ENCODE assay signal across 1 cellular context in the genomic region with DNA sequence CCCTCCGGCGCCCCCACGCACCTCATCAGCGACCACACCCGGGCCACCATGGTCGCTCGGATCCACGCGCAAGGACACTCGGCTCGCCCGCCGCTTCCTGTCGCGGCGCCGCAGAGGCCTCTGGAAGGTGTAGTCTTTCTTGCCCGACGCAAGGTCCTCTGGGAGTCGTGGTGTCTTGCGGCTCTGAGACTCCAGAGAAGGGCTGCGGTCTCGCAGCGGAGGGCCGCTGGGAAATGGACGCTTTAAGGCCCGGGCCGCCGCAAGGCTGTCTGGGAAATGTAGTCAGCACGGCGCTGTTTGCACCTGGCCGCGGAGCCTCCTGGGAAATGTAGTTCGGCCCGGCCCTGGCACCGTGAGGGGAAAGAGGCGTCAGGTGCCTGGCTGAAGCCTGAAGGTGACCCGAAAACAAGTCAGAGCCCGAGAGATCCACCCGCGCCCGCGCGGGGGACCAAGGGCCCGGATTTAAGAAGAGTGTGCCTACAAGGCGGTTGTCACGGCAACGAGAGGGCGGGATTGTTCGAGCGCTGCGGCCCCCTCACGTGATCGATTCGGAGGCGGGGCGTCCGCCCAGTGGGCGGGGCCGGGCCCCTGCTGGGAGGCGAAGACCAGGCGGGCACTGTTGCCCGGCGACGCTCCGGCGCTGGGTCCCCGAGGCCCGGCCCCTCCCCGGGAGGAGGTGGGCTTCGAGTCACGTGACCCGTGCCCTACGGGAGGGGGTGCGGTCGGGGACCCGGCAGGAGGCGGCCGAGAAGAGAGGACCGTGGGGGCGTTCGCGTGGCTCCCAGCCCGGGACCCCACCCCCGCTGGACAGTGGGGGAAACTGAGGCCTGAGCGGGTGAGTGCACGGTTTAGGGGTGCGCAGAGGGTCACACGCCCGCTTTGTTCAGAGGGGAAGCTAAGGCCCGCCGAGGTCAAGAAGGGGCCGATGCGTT.
A peak's percentile ranks its signal among the peaks of the same experiment; 100 is the strongest.
TF ChIP-seq lines count a peak whose summit lies in the region.

A gene with protein sequence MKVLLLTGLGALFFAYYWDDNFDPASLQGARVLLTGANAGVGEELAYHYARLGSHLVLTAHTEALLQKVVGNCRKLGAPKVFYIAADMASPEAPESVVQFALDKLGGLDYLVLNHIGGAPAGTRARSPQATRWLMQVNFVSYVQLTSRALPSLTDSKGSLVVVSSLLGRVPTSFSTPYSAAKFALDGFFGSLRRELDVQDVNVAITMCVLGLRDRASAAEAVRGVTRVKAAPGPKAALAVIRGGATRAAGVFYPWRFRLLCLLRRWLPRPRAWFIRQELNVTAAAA (plus strand): TSS at position 591 of the 932 bp plus-strand sequence. CDS start 3,806 bp downstream, outside the sequence.
A gene with protein sequence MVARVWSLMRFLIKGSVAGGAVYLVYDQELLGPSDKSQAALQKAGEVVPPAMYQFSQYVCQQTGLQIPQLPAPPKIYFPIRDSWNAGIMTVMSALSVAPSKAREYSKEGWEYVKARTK (minus strand): TSS at position 80 of the 932 bp plus-strand sequence. CDS start 30 bp downstream, at position 50.

TF ChIP-seq in GM12878, 131 proteins besides CTCF, POLR2A, EP300 and RAD21 (continued from another document and continues in another):
- TF ChIP-seq, protein P1, sequence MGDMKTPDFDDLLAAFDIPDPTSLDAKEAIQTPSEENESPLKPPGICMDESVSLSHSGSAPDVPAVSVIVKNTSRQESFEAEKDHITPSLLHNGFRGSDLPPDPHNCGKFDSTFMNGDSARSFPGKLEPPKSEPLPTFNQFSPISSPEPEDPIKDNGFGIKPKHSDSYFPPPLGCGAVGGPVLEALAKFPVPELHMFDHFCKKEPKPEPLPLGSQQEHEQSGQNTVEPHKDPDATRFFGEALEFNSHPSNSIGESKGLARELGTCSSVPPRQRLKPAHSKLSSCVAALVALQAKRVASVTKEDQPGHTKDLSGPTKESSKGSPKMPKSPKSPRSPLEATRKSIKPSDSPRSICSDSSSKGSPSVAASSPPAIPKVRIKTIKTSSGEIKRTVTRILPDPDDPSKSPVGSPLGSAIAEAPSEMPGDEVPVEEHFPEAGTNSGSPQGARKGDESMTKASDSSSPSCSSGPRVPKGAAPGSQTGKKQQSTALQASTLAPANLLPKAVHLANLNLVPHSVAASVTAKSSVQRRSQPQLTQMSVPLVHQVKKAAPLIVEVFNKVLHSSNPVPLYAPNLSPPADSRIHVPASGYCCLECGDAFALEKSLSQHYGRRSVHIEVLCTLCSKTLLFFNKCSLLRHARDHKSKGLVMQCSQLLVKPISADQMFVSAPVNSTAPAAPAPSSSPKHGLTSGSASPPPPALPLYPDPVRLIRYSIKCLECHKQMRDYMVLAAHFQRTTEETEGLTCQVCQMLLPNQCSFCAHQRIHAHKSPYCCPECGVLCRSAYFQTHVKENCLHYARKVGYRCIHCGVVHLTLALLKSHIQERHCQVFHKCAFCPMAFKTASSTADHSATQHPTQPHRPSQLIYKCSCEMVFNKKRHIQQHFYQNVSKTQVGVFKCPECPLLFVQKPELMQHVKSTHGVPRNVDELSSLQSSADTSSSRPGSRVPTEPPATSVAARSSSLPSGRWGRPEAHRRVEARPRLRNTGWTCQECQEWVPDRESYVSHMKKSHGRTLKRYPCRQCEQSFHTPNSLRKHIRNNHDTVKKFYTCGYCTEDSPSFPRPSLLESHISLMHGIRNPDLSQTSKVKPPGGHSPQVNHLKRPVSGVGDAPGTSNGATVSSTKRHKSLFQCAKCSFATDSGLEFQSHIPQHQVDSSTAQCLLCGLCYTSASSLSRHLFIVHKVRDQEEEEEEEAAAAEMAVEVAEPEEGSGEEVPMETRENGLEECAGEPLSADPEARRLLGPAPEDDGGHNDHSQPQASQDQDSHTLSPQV (IDR thresholded peaks at IDR 0.05), result no peak
- no peak for TF ChIP-seq SMC3 (IDR thresholded peaks at IDR 0.05; ENCODE audit: borderline replicate concordance, low read length)
- TF ChIP-seq MEF2A (IDR thresholded peaks at IDR 0.05; ENCODE audit: insufficient read depth, low read depth, low read length), result peak; percentile 57; the same call in 1 of the 2 replicates
- TF ChIP-seq, protein P2, sequence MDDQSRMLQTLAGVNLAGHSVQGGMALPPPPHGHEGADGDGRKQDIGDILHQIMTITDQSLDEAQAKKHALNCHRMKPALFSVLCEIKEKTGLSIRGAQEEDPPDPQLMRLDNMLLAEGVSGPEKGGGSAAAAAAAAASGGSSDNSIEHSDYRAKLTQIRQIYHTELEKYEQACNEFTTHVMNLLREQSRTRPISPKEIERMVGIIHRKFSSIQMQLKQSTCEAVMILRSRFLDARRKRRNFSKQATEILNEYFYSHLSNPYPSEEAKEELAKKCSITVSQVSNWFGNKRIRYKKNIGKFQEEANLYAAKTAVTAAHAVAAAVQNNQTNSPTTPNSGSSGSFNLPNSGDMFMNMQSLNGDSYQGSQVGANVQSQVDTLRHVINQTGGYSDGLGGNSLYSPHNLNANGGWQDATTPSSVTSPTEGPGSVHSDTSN (IDR thresholded peaks at IDR 0.05; ENCODE audit: insufficient replicate concordance, low read depth, low read length), result no peak
- TF ChIP-seq, protein P3, sequence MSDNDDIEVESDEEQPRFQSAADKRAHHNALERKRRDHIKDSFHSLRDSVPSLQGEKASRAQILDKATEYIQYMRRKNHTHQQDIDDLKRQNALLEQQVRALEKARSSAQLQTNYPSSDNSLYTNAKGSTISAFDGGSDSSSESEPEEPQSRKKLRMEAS (IDR thresholded peaks at IDR 0.05; ENCODE audit: low read depth, low read length), result peak; percentile 96
- TF ChIP-seq, protein P4, sequence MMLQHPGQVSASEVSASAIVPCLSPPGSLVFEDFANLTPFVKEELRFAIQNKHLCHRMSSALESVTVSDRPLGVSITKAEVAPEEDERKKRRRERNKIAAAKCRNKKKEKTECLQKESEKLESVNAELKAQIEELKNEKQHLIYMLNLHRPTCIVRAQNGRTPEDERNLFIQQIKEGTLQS (IDR thresholded peaks at IDR 0.05; ENCODE audit: borderline replicate concordance, extremely low read depth, low read depth, low read length), result peak; percentile 88
- TF ChIP-seq MEF2B (IDR thresholded peaks at IDR 0.05; ENCODE audit: partially characterized antibody, poor library complexity, severe bottlenecking), result peak; percentile 68
- no peak for TF ChIP-seq EZH2 (IDR thresholded peaks at IDR 0.05; ENCODE audit: borderline replicate concordance, control insufficient read depth, low read depth, low read length)
- TF ChIP-seq ZSCAN29 (IDR thresholded peaks at IDR 0.05), result no peak
- no peak for TF ChIP-seq HDAC2 (IDR thresholded peaks at IDR 0.05)
- 0 out of 3 replicates have a peak, but pooled peaks have one; percentile 59 for TF ChIP-seq POU2F2 (IDR thresholded peaks at IDR 0.05; ENCODE audit: borderline replicate concordance, low read depth, low read length)
- peak; percentile 24; the same call in 1 of the 2 replicates for TF ChIP-seq DPF2 (IDR thresholded peaks at IDR 0.05)
- no peak for TF ChIP-seq ZNF384 (IDR thresholded peaks at IDR 0.05; ENCODE audit: borderline replicate concordance, low read depth, low read length)
- TF ChIP-seq, protein P5, sequence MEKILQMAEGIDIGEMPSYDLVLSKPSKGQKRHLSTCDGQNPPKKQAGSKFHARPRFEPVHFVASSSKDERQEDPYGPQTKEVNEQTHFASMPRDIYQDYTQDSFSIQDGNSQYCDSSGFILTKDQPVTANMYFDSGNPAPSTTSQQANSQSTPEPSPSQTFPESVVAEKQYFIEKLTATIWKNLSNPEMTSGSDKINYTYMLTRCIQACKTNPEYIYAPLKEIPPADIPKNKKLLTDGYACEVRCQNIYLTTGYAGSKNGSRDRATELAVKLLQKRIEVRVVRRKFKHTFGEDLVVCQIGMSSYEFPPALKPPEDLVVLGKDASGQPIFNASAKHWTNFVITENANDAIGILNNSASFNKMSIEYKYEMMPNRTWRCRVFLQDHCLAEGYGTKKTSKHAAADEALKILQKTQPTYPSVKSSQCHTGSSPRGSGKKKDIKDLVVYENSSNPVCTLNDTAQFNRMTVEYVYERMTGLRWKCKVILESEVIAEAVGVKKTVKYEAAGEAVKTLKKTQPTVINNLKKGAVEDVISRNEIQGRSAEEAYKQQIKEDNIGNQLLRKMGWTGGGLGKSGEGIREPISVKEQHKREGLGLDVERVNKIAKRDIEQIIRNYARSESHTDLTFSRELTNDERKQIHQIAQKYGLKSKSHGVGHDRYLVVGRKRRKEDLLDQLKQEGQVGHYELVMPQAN (conservative IDR thresholded peaks at IDR 0.05), result peak; percentile 77
- TF ChIP-seq, protein P6, sequence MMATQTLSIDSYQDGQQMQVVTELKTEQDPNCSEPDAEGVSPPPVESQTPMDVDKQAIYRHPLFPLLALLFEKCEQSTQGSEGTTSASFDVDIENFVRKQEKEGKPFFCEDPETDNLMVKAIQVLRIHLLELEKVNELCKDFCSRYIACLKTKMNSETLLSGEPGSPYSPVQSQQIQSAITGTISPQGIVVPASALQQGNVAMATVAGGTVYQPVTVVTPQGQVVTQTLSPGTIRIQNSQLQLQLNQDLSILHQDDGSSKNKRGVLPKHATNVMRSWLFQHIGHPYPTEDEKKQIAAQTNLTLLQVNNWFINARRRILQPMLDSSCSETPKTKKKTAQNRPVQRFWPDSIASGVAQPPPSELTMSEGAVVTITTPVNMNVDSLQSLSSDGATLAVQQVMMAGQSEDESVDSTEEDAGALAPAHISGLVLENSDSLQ (IDR thresholded peaks at IDR 0.05), result 0 out of 2 replicates have a peak, but pooled peaks have one; percentile 41
- TF ChIP-seq RBBP5 (conservative IDR thresholded peaks at IDR 0.05), result no peak
- peak; percentile 94 for TF ChIP-seq RUNX3 (IDR thresholded peaks at IDR 0.05; ENCODE audit: low read length)
- TF ChIP-seq, protein P7, sequence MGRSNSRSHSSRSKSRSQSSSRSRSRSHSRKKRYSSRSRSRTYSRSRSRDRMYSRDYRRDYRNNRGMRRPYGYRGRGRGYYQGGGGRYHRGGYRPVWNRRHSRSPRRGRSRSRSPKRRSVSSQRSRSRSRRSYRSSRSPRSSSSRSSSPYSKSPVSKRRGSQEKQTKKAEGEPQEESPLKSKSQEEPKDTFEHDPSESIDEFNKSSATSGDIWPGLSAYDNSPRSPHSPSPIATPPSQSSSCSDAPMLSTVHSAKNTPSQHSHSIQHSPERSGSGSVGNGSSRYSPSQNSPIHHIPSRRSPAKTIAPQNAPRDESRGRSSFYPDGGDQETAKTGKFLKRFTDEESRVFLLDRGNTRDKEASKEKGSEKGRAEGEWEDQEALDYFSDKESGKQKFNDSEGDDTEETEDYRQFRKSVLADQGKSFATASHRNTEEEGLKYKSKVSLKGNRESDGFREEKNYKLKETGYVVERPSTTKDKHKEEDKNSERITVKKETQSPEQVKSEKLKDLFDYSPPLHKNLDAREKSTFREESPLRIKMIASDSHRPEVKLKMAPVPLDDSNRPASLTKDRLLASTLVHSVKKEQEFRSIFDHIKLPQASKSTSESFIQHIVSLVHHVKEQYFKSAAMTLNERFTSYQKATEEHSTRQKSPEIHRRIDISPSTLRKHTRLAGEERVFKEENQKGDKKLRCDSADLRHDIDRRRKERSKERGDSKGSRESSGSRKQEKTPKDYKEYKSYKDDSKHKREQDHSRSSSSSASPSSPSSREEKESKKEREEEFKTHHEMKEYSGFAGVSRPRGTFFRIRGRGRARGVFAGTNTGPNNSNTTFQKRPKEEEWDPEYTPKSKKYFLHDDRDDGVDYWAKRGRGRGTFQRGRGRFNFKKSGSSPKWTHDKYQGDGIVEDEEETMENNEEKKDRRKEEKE (IDR thresholded peaks at IDR 0.05), result no peak
- TF ChIP-seq, protein P8, sequence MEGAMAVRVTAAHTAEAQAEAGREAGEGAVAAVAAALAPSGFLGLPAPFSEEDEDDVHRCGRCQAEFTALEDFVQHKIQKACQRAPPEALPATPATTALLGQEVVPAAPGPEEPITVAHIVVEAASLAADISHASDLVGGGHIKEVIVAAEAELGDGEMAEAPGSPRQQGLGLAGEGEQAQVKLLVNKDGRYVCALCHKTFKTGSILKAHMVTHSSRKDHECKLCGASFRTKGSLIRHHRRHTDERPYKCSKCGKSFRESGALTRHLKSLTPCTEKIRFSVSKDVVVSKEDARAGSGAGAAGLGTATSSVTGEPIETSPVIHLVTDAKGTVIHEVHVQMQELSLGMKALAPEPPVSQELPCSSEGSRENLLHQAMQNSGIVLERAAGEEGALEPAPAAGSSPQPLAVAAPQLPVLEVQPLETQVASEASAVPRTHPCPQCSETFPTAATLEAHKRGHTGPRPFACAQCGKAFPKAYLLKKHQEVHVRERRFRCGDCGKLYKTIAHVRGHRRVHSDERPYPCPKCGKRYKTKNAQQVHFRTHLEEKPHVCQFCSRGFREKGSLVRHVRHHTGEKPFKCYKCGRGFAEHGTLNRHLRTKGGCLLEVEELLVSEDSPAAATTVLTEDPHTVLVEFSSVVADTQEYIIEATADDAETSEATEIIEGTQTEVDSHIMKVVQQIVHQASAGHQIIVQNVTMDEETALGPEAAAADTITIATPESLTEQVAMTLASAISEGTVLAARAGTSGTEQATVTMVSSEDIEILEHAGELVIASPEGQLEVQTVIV (IDR thresholded peaks at IDR 0.05; ENCODE audit: borderline replicate concordance, partially characterized antibody), result peak; percentile 53
- TF ChIP-seq FOXM1 (IDR thresholded peaks at IDR 0.05; ENCODE audit: low read depth, low read length), result no peak
- peak; percentile 65 for TF ChIP-seq HDAC6 (IDR thresholded peaks at IDR 0.05; ENCODE audit: unreplicated experiment)
- TF ChIP-seq ZNF207 (IDR thresholded peaks at IDR 0.05; ENCODE audit: borderline replicate concordance), result peak; percentile 85; the same call in 1 of the 2 replicates
- TF ChIP-seq, protein P9, sequence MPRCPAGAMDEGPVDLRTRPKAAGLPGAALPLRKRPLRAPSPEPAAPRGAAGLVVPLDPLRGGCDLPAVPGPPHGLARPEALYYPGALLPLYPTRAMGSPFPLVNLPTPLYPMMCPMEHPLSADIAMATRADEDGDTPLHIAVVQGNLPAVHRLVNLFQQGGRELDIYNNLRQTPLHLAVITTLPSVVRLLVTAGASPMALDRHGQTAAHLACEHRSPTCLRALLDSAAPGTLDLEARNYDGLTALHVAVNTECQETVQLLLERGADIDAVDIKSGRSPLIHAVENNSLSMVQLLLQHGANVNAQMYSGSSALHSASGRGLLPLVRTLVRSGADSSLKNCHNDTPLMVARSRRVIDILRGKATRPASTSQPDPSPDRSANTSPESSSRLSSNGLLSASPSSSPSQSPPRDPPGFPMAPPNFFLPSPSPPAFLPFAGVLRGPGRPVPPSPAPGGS (IDR thresholded peaks at IDR 0.05; ENCODE audit: borderline replicate concordance, insufficient read depth, low read depth, low read length, poor library complexity, severe bottlenecking), result no peak
- TF ChIP-seq PML (IDR thresholded peaks at IDR 0.05; ENCODE audit: low read length), result no peak; the same call in 1 of the 2 replicates
- TF ChIP-seq CHD1 (IDR thresholded peaks at IDR 0.05; ENCODE audit: low read depth, low read length), result no peak
- TF ChIP-seq SMAD5 (IDR thresholded peaks at IDR 0.05; ENCODE audit: low read depth), result peak; percentile 53; the same call in 1 of the 2 replicates
- TF ChIP-seq POLR2AphosphoS2 (IDR thresholded peaks at IDR 0.05; ENCODE audit: low read depth, low read length), result peak; percentile 84; the same call in 1 of the 2 replicates
- no peak for TF ChIP-seq TCF3 (IDR thresholded peaks at IDR 0.05; ENCODE audit: borderline replicate concordance, insufficient read depth, low read depth, low read length)
- TF ChIP-seq EGR1 (IDR thresholded peaks at IDR 0.05; ENCODE audit: borderline replicate concordance in 1 of 2, low read depth in 2 of 2, low read length in 2 of 2), result no peak
- TF ChIP-seq PAX5 (IDR thresholded peaks at IDR 0.05; ENCODE audit: borderline replicate concordance, low read depth, low read length), result 0 out of 2 replicates have a peak, but pooled peaks have one; percentile 45
- no peak for TF ChIP-seq ZBED1 (IDR thresholded peaks at IDR 0.05; ENCODE audit: borderline replicate concordance)
- TF ChIP-seq KLF5 (IDR thresholded peaks at IDR 0.05; ENCODE audit: partially characterized antibody), result peak; percentile 91
- no peak for TF ChIP-seq BRCA1 (IDR thresholded peaks at IDR 0.05; ENCODE audit: low read depth, low read length)
- TF ChIP-seq GABPA (IDR thresholded peaks at IDR 0.05; ENCODE audit: low read depth), result peak; percentile 86
- peak; percentile 79 for TF ChIP-seq TARDBP (IDR thresholded peaks at IDR 0.05; ENCODE audit: borderline replicate concordance)
